8 cellular contexts compared by ENCODE assay signal in the genomic region with DNA sequence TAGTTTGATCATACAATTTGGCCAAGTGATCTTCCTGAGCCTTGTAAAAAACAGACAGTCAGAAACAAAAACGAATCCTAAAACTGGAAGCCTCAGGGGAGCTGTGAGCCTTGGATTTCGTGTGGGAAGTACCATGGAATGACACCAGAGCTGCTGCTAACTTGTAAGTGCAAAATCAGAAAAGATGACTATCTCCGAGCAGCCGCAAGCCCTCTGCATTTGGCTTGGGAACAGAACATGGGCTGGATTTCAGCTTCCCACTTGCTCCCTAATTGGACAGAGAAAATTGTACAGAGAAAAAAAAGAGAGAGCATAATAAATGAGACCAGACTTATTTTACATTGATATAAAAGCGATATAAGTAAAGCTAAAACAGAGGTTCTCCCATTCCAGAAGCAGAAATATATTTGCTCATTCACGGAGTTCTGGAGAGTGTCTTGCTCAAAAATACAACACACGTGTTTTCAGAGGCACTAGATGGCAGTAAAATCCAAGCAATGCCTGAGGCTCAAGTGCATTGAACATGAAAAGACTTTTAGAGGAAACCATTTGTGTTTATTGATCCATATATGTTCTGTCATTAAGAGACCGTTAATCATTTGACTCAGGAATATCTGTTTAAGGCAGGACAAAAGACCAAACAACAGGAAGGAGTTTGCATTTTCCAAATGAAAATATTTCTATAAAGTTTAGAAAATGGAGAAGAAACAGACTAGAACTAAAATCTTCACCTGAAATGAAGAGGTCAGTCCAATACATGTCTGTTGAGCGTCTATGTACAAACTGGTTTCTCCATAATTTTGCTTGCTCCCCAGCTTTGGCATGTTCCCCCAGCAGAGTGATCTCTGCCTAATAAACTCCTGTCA.
A peak's percentile ranks its signal among the peaks of the same experiment; 100 is the strongest.
DNase-seq lines count a peak whose midpoint lies in the region; ATAC-seq and TF ChIP-seq lines count a peak whose summit lies in the region.

No MANE protein-coding gene starts in this region.

- TF ChIP-seq CTCF in AG09309 (IDR thresholded peaks at IDR 0.05; ENCODE audit: control insufficient read depth, insufficient read depth, low read depth, low read length, missing control alignments), result peak; percentile 41

- DNase-seq in AG09309 (ENCODE audit: low read depth) (peak; percentile 8), H7 (peak; percentile 15), RPMI8226 (peak; percentile 47), globus pallidus (ENCODE audit: low spot score) (peak; percentile 86), stromal cell of bone marrow (ENCODE audit: low read depth) (peak; percentile 50), GDM1 (lab: John Stamatoyannopoulos, UW) (no peak)
- DNase-seq in activated CD8-positive, alpha-beta memory T cell treated with anti-CD3 and anti-CD28 coated beads, Interleukin-2, amount 50 U/mL, for 4 hours, result no peak

- ATAC-seq in GM18505 (IDR thresholded peaks at IDR 0.05; ENCODE audit: unreplicated experiment), result no peak

- H3K27me3 ChIP-seq in H7 (ENCODE audit: control insufficient read depth, insufficient read depth, low read length), result no peaks in the 10 kb centered on the region

- no peaks in the 10 kb centered on the region for H3K36me3 ChIP-seq in H7 (replicated peaks; ENCODE audit: control insufficient read depth, insufficient read depth, low read length)

- TF ChIP-seq POLR2A in GM18505 (IDR thresholded peaks at IDR 0.05; ENCODE audit: borderline replicate concordance, extremely low read depth, insufficient read depth, insufficient read length), result no peak

- H3K4me3 ChIP-seq in AG09309 (ENCODE audit: control insufficient read depth, low read depth, low read length) (no peak overlapping the region), H7 (ENCODE audit: insufficient read depth, low read depth, low read length) (no peak overlapping the region)

Comparison
In these comparisons a context has a peak if more than half of its experiments do, and no peak if none do; other contexts are left out.
1. DNase-seq: peak in AG09309 (single experiment), H7 (single experiment), RPMI8226 (single experiment), globus pallidus (single experiment) and stromal cell of bone marrow (single experiment); none in activated CD8-positive, alpha-beta memory T cell treated with anti-CD3 and anti-CD28 coated beads, Interleukin-2, amount 50 U/mL, for 4 hours (single experiment) and GDM1 (single experiment).